9 cellular contexts compared by ENCODE assay signal in the genomic region with DNA sequence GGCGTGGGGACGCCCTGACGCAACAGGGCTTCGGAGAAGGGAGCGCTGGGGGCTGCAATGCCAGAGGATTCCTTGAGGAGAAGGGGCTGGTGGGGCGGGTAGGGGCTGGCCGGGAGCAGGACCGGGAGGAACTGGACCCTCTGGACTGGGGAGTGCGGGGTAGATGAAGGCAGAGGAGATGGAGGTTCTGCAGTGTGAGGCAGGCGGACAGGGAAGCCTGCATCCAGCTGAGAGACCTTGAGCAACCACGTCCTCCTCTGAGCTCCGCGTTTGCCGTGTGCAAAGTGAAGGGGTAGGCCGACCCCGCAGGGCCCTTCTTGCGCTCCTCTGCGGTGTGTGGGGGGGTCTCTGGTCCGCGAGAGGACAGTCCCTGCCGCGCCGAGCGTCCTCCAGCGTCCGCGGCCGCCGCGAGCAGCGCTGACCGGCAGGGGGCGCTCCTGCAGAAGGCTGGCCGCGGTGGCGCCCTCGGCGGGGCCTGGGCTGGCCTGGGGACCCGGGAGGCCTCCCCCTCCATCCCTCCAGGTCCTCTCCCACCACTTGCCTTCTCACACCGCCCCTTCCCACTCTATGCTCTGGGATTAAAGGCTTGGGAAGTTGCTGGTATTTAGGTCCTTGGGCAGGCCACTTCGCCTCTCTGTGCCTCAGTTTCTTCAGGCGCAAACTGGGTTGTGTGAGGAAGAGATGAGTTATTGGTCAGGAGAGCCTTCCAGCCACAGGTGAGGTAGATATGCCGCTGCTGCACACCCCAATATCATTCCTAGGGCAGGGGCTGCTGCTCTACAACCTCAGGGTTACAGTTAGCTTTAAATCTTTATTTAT. TPM values are rescaled to one million over a fixed set of nuclear protein-coding genes. Genes with fewer than 3 reads are reported as not detected.
A peak's percentile ranks its signal among the peaks of the same experiment; 100 is the strongest.
DNase-seq lines count a peak whose midpoint lies in the region; ATAC-seq and TF ChIP-seq lines count a peak whose summit lies in the region.
"Had no signal": no experiment of that assay in that cellular context is flagged by ENCODE, and none has a peak within 500 bp of the region (broad histone marks: within the 10 kb centered on the region; RNA-seq: fewer than 3 reads in every experiment).

No MANE protein-coding gene starts in this region.

- no peak overlapping the region for H3K27ac Mint-ChIP-seq in chondrocyte (ENCODE audit: unreplicated experiment)
- H3K27ac Mint-ChIP-seq in naive thymus-derived CD4-positive, alpha-beta T cell = no peak overlapping the region

- peak overlapping the region; percentile 33 for H3K4me3 Mint-ChIP-seq in chondrocyte (ENCODE audit: unreplicated experiment)
- no peak overlapping the region for H3K4me3 Mint-ChIP-seq in naive thymus-derived CD4-positive, alpha-beta T cell

- H3K4me3 ChIP-seq in BE2C (ENCODE audit: low read depth, low read length) (no peak overlapping the region), LNCaP clone FGC (ENCODE audit: low read depth, low read length) (no peak overlapping the region)
- H3K4me3 ChIP-seq in naive thymus-derived CD4-positive, alpha-beta T cell (ENCODE audit: low read length) = no peak overlapping the region
- H3K4me3 ChIP-seq: HAP-1 had no signal

- no peaks in the 10 kb centered on the region for H3K36me3 ChIP-seq in BE2C
- no peaks in the 10 kb centered on the region for H3K36me3 ChIP-seq in naive thymus-derived CD4-positive, alpha-beta T cell (ENCODE audit: control insufficient read depth in 2 of 3, insufficient read depth in 3 of 3, low read length in 3 of 3)
- H3K36me3 ChIP-seq: HAP-1 had no signal

- peaks cover 30% of the 10 kb centered on the region for H3K27me3 Mint-ChIP-seq in chondrocyte (ENCODE audit: low read depth)
- H3K27me3 Mint-ChIP-seq in naive thymus-derived CD4-positive, alpha-beta T cell = peaks cover 37 to 66% (median 45%) of the 10 kb centered on the region in 5 donors

- intact Hi-C loops in naive thymus-derived CD4-positive, alpha-beta T cell (cut with micrococcal nuclease) = loop anchor here (1.0 to 5.0 kb wide), 3 partner anchors 99 to 161 kb away; no protein-coding TSS in a partner anchor

- no peak overlapping the region for H3K27ac ChIP-seq in naive thymus-derived CD4-positive, alpha-beta T cell (ENCODE audit: low read depth, low read length)

- H3K9me3 ChIP-seq in BE2C = no peaks in the 10 kb centered on the region
- H3K9me3 ChIP-seq in naive thymus-derived CD4-positive, alpha-beta T cell (ENCODE audit: control insufficient read depth in 2 of 3, low read length in 3 of 3) = peaks cover 0 to 6% (median 4%) of the 10 kb centered on the region in 3 experiments

- peaks cover 10% of the 10 kb centered on the region for H3K9me3 Mint-ChIP-seq in chondrocyte (ENCODE audit: low read depth)
- H3K9me3 Mint-ChIP-seq in naive thymus-derived CD4-positive, alpha-beta T cell = peaks cover 7 to 33% (median 16%) of the 10 kb centered on the region in 11 donors

- H3K4me1 Mint-ChIP-seq in chondrocyte (ENCODE audit: low read depth) = peaks cover 3% of the 10 kb centered on the region
- peaks cover 0 to 8% (median 4%) of the 10 kb centered on the region in 7 donors for H3K4me1 Mint-ChIP-seq in naive thymus-derived CD4-positive, alpha-beta T cell

- H3K36me3 Mint-ChIP-seq in chondrocyte (ENCODE audit: low read depth) = peaks cover 2% of the 10 kb centered on the region
- H3K36me3 Mint-ChIP-seq in naive thymus-derived CD4-positive, alpha-beta T cell = peaks cover 0 to 11% (median 9%) of the 10 kb centered on the region in 5 donors

- H3K4me1 ChIP-seq in BE2C = no peaks in the 10 kb centered on the region
- no peaks in the 10 kb centered on the region for H3K4me1 ChIP-seq in naive thymus-derived CD4-positive, alpha-beta T cell (ENCODE audit: control insufficient read depth in 2 of 2, insufficient read depth in 2 of 2, low read length in 2 of 2)
- H3K4me1 ChIP-seq: HAP-1 had no signal

- no peaks in the 10 kb centered on the region for H3K27me3 ChIP-seq in BE2C
- H3K27me3 ChIP-seq in naive thymus-derived CD4-positive, alpha-beta T cell (ENCODE audit: control insufficient read depth in 2 of 2, insufficient read depth in 2 of 2, low read length in 2 of 2) = peaks cover 0 to 14% of the 10 kb centered on the region in 2 donors

- POLR2A ChIA-PET in naive thymus-derived CD4-positive, alpha-beta T cell (lab: Charles Lee) = no interaction called here

- DNase-seq in BE2C (peak; percentile 41), LNCaP clone FGC (ENCODE audit: low read depth) (no peak), chondrocyte (ENCODE audit: low spot score) (no peak), occipital lobe (lab: John Stamatoyannopoulos, UW) (no peak)
- peak in 2 of 9 donors; percentile 26 to 45 for DNase-seq in naive thymus-derived CD4-positive, alpha-beta T cell

- ATAC-seq in naive thymus-derived CD4-positive, alpha-beta T cell = peak; percentile 55
- ATAC-seq in GM21423 (IDR thresholded peaks at IDR 0.05; ENCODE audit: unreplicated experiment) (no peak), HG02885 (IDR thresholded peaks at IDR 0.05; ENCODE audit: poor library complexity, unreplicated experiment) (no peak), GM19455 (IDR thresholded peaks at IDR 0.05; ENCODE audit: unreplicated experiment) (no peak)

- TF ChIP-seq CTCF in BE2C (IDR thresholded peaks at IDR 0.05; ENCODE audit: low read depth, low read length) (peak; percentile 40; the same call in 1 of the 2 replicates), LNCaP clone FGC (IDR thresholded peaks at IDR 0.05; ENCODE audit: control insufficient read depth, extremely low read depth, insufficient read depth) (peak; percentile 79), chondrocyte (IDR thresholded peaks at IDR 0.05) (peak; percentile 93)

- CTCF ChIA-PET in naive thymus-derived CD4-positive, alpha-beta T cell (lab: Charles Lee) = interaction anchor here (0.7 to 1.5 kb wide), 3 partner anchors 9 to 96 kb away, joined by 3 to 4 read pairs (median 3); no protein-coding TSS in a partner anchor

RNA-seq across cellular contexts. Expression of gene WNT9B, which starts 9.6 kb away (rescaled TPM):
- polyA plus RNA-seq in BE2C (2012; ENCODE audit: insufficient read depth, insufficient read length, low read depth) = not detected
- total RNA-seq in chondrocyte = not detected in 3 replicates
- total RNA-seq in naive thymus-derived CD4-positive, alpha-beta T cell = not detected
- polyA plus RNA-seq in naive thymus-derived CD4-positive, alpha-beta T cell = not detected
- not detected for total RNA-seq in occipital lobe

RNA-seq across cellular contexts. Expression of gene WNT3, which starts 23.3 kb away (rescaled TPM):
- 4.7 TPM for polyA plus RNA-seq in BE2C (2012; ENCODE audit: insufficient read depth, insufficient read length, low read depth)
- total RNA-seq in chondrocyte = 4.1 to 5.2 TPM (median 4.9 TPM) in 3 replicates
- total RNA-seq in naive thymus-derived CD4-positive, alpha-beta T cell = under 1 TPM in 1 of 5 experiments, not detected in 4; 0.24 TPM
- polyA plus RNA-seq in naive thymus-derived CD4-positive, alpha-beta T cell = under 1 TPM in 1 of 2 donors, not detected in 1; 0.07 TPM
- total RNA-seq in occipital lobe = 5.1 TPM

Comparison
In these comparisons a context has a peak if more than half of its experiments do, and no peak if none do; other contexts are left out.
1. CTCF ChIP-seq: peak in every context shown above with its lines; median percentile 93 in chondrocyte; 79 in LNCaP clone FGC; 40 in BE2C.